In the genomic region with DNA sequence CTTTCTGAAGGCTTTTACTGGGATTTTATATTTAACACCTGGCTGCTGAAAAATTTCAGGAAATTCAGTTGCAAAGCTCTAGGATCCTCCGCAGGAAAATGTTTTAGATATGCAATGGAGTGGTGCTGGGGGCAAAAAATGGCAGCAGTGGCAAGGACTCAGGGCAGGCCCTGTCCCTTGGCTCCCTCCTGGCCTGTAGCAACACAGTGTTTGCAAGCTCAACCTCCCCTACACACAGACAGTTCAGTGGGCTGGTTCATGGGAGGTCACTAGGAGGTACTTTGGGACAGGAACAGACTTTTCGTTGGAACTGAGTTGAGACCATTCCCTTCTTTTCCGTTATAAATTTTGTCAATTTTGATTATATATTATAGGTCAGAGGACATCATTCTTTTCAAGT, we compare ENCODE assay signal across 25 cellular contexts.
DNase-seq lines count a peak whose midpoint lies in the region; ATAC-seq and TF ChIP-seq lines count a peak whose summit lies in the region.
"Had no signal": no experiment of that assay in that cellular context is flagged by ENCODE, and none has a peak within 500 bp of the region (broad histone marks: within the 10 kb centered on the region; RNA-seq: fewer than 3 reads in every experiment).

No MANE protein-coding gene starts in this region.

- no peak for TF ChIP-seq RAD21 in neural cell (conservative IDR thresholded peaks at IDR 0.05)

- no peak overlapping the region for H3K4me3 Mint-ChIP-seq in activated T-cell treated with anti-CD3 and anti-CD28 coated beads, Interleukin-2, amount 50 U/mL, for 24 hours
- H3K4me3 Mint-ChIP-seq: activated B cell treated with CpG ODN at 0.5 μM for 24 hours; activated CD4-positive, alpha-beta T cell treated with anti-CD3 and anti-CD28 coated beads, Interleukin-2, amount 10 ng/mL, durations not matched to agents 7 days and 5 days; CD4-positive, alpha-beta memory T cell; natural killer cell had no signal

- H3K9me3 Mint-ChIP-seq in activated T-cell treated with anti-CD3 and anti-CD28 coated beads, Interleukin-2, amount 50 U/mL, for 24 hours: peaks cover under 1% of the 10 kb centered on the region
- H3K9me3 Mint-ChIP-seq: activated B cell treated with CpG ODN at 0.5 μM for 24 hours; activated CD4-positive, alpha-beta T cell treated with anti-CD3 and anti-CD28 coated beads, Interleukin-2, amount 10 ng/mL, durations not matched to agents 7 days and 5 days had no signal

- H3K4me3 ChIP-seq in BE2C (ENCODE audit: low read depth, low read length) (no peak overlapping the region), neural cell (ENCODE audit: low read length) (no peak overlapping the region)
- H3K4me3 ChIP-seq: A549, ascending aorta, colonic mucosa, GM12878, pancreas had no signal

- TF ChIP-seq CTCF in BE2C (IDR thresholded peaks at IDR 0.05; ENCODE audit: low read depth, low read length): no peak
- no peak for TF ChIP-seq CTCF in neural cell (IDR thresholded peaks at IDR 0.05; ENCODE audit: poor library complexity, severe bottlenecking)

- H3K4me1 Mint-ChIP-seq in activated T-cell treated with anti-CD3 and anti-CD28 coated beads, Interleukin-2, amount 50 U/mL, for 24 hours (ENCODE audit: low read depth): no peaks in the 10 kb centered on the region
- H3K4me1 Mint-ChIP-seq: activated CD4-positive, alpha-beta T cell treated with anti-CD3 and anti-CD28 coated beads, Interleukin-2, amount 10 ng/mL, durations not matched to agents 7 days and 5 days; CD4-positive, alpha-beta memory T cell; natural killer cell had no signal

- DNase-seq in BE2C (peak; percentile 20), NCI-H1930 (lab: John Stamatoyannopoulos, UW) (peak; percentile 30 to 42), glomerular visceral epithelial cell (ENCODE audit: extremely low spot score) (peak; percentile 6), Ammon's horn (ENCODE audit: low spot score) (no peak)
- DNase-seq in activated T-cell treated with anti-CD3 and anti-CD28 coated beads, Interleukin-2, amount 50 U/mL, for 24 hours: no peak
- DNase-seq: activated B cell treated with CpG ODN at 0.5 μM for 24 hours; activated CD4-positive, alpha-beta T cell treated with anti-CD3 and anti-CD28 coated beads, Interleukin-2, amount 10 ng/mL, durations not matched to agents 7 days and 5 days; activated T-cell treated with anti-CD3 and anti-CD28 coated beads, Interleukin-2, amount 50 U/mL, for 1 hour; CD4-positive, alpha-beta memory T cell; colonic mucosa; effector memory CD4-positive, alpha-beta T cell; erythroblast; head of caudate nucleus; kidney; natural killer cell; NCI-H345; pancreas; stimulated activated naive CD4-positive, alpha-beta T cell had no signal

- H2AFZ ChIP-seq in neural cell (ENCODE audit: low read depth, low read length): no peak overlapping the region

- no peaks in the 10 kb centered on the region for H3K27me3 Mint-ChIP-seq in activated T-cell treated with anti-CD3 and anti-CD28 coated beads, Interleukin-2, amount 50 U/mL, for 24 hours
- H3K27me3 Mint-ChIP-seq: activated B cell treated with CpG ODN at 0.5 μM for 24 hours; activated CD4-positive, alpha-beta T cell treated with anti-CD3 and anti-CD28 coated beads, Interleukin-2, amount 10 ng/mL, durations not matched to agents 7 days and 5 days; CD4-positive, alpha-beta memory T cell had no signal

- no peaks in the 10 kb centered on the region for H3F3A ChIP-seq in neural cell (ENCODE audit: insufficient read depth, low read length, poor library complexity, severe bottlenecking)

- no peaks in the 10 kb centered on the region for H4K20me1 ChIP-seq in neural cell (ENCODE audit: insufficient read depth)

- H3K9me3 ChIP-seq in BE2C (no peaks in the 10 kb centered on the region), neural cell (ENCODE audit: low read length) (no peaks in the 10 kb centered on the region)
- H3K9me3 ChIP-seq: ascending aorta, colonic mucosa, pancreas had no signal

- ATAC-seq in GM18873 (IDR thresholded peaks at IDR 0.05; ENCODE audit: low FRiP score, unreplicated experiment) (no peak), GM18870 (IDR thresholded peaks at IDR 0.05; ENCODE audit: unreplicated experiment) (no peak)
- ATAC-seq: A549, GM12878, HepG2, natural killer cell had no signal

- no peaks in the 10 kb centered on the region for H3K36me3 Mint-ChIP-seq in activated T-cell treated with anti-CD3 and anti-CD28 coated beads, Interleukin-2, amount 50 U/mL, for 24 hours (ENCODE audit: low read depth)
- H3K36me3 Mint-ChIP-seq: CD4-positive, alpha-beta memory T cell; natural killer cell had no signal

- H3K9me2 ChIP-seq in neural cell (ENCODE audit: insufficient read depth, low read length): no peaks in the 10 kb centered on the region

- no peak for TF ChIP-seq EP300 in neural cell (conservative IDR thresholded peaks at IDR 0.05; ENCODE audit: poor library complexity, severe bottlenecking)

- no peak overlapping the region for H3K27ac Mint-ChIP-seq in activated T-cell treated with anti-CD3 and anti-CD28 coated beads, Interleukin-2, amount 50 U/mL, for 24 hours
- H3K27ac Mint-ChIP-seq: activated B cell treated with CpG ODN at 0.5 μM for 24 hours; activated CD4-positive, alpha-beta T cell treated with anti-CD3 and anti-CD28 coated beads, Interleukin-2, amount 10 ng/mL, durations not matched to agents 7 days and 5 days; natural killer cell had no signal

- H3K79me2 ChIP-seq in neural cell (replicated peaks; ENCODE audit: insufficient read depth, low read length): no peaks in the 10 kb centered on the region

- H3K4me2 ChIP-seq in neural cell (ENCODE audit: low read length): no peak overlapping the region
- H3K4me2 ChIP-seq: A549 had no signal

- H3K9ac ChIP-seq in neural cell (ENCODE audit: low read length): no peak overlapping the region

- peak overlapping the region; percentile 35 for H3K27ac ChIP-seq in neural cell (ENCODE audit: low read length)
- H3K27ac ChIP-seq: ascending aorta, colonic mucosa, pancreas had no signal

- H3K27me3 ChIP-seq in BE2C (no peaks in the 10 kb centered on the region), neural cell (ENCODE audit: insufficient read depth, low read depth, low read length) (no peaks in the 10 kb centered on the region)
- H3K27me3 ChIP-seq: ascending aorta, colonic mucosa, pancreas had no signal

- H3K4me1 ChIP-seq in BE2C: peaks cover 9% of the 10 kb centered on the region
- H3K4me1 ChIP-seq: ascending aorta, colonic mucosa, pancreas had no signal

- H3K36me3 ChIP-seq in BE2C: no peaks in the 10 kb centered on the region
- no peaks in the 10 kb centered on the region for H3K36me3 ChIP-seq in neural cell (ENCODE audit: insufficient read depth, low read length)
- H3K36me3 ChIP-seq: ascending aorta, colonic mucosa, pancreas had no signal

TF ChIP-seq in neural cell, 6 proteins besides CTCF, POLR2A, EP300 and RAD21:
- no peak for TF ChIP-seq POLR2AphosphoS5 (IDR thresholded peaks at IDR 0.05)
- TF ChIP-seq MXI1 (conservative IDR thresholded peaks at IDR 0.05; ENCODE audit: poor library complexity, severe bottlenecking): no peak

Comparison
In these comparisons a context has a peak if more than half of its experiments do, and no peak if none do; other contexts are left out.
1. DNase-seq: peak in BE2C (single experiment), NCI-H1930 (2 of 2) and glomerular visceral epithelial cell (single experiment); none in Ammon's horn (single experiment) and activated T-cell treated with anti-CD3 and anti-CD28 coated beads, Interleukin-2, amount 50 U/mL, for 24 hours (single experiment).